ENCODE assay signal across 8 cellular contexts in genomic region chr7:157337316-157338149, GRCh38. TPM values are rescaled to one million over a fixed set of nuclear protein-coding genes. Genes with fewer than 3 reads are reported as not detected.
DNase-seq lines count a peak whose midpoint lies in the region; ATAC-seq and TF ChIP-seq lines count a peak whose summit lies in the region.

No MANE protein-coding gene starts in this region.

- no peaks in the 10 kb centered on the region for H3K36me3 Mint-ChIP-seq in chondrocyte (ENCODE audit: low read depth)

- TF ChIP-seq CTCF in chondrocyte (IDR thresholded peaks at IDR 0.05), result no peak
- TF ChIP-seq CTCF in liver (IDR thresholded peaks at IDR 0.05; ENCODE audit: low read depth, low read length, missing input control), result no peak

- H3K27ac ChIP-seq in liver (ENCODE audit: low read depth in 1 of 2, low read length in 2 of 2), result peak overlapping the region; percentile 89 to 90

- peak overlapping the region; percentile 90 for H3K4me3 ChIP-seq in Jurkat, Clone E6-1 (ENCODE audit: low read length)
- peak overlapping the region; percentile 69 to 96 (median 95) for H3K4me3 ChIP-seq in liver (ENCODE audit: low read depth in 1 of 3, low read length in 3 of 3)

- H3K27ac Mint-ChIP-seq in chondrocyte (ENCODE audit: unreplicated experiment), result peak overlapping the region; percentile 95

- H3K9ac ChIP-seq in liver (ENCODE audit: low read depth in 1 of 2, low read length in 2 of 2), result peak overlapping the region; percentile 86 to 98

- H3K27me3 ChIP-seq in liver (ENCODE audit: control insufficient read depth in 4 of 4, insufficient read depth in 4 of 4, low read length in 3 of 4), result no peaks in the 10 kb centered on the region

- DNase-seq in Daoy (ENCODE audit: low read depth) (peak; percentile 71), chondrocyte (ENCODE audit: low spot score) (no peak), NCI-H2107 (lab: John Stamatoyannopoulos, UW) (no peak)
- peak; percentile 42 for DNase-seq in Jurkat, Clone E6-1 (ENCODE audit: low read depth, low spot score)
- DNase-seq in activated CD4-positive, alpha-beta T cell treated with anti-CD3 and anti-CD28 coated beads for 24 hours (ENCODE audit: low read depth in 2 of 2), result peak; percentile 54 to 60
- peak in 2 of 3 donors; percentile 11 to 52 for DNase-seq in stimulated activated CD4-positive, alpha-beta T cell treated with anti-CD3 and anti-CD28 coated beads, TNF-alpha, amount 100 ng/mL, for 1 hour (ENCODE audit: low read depth in 3 of 3, low spot score in 1 of 3)

- H3K9me3 ChIP-seq in liver (ENCODE audit: control insufficient read depth in 4 of 4, low read length in 3 of 4), result no peaks in the 10 kb centered on the region

- peaks cover 7 to 32% (median 16%) of the 10 kb centered on the region in 4 donors for H3K4me1 ChIP-seq in liver (ENCODE audit: control insufficient read depth in 4 of 4, insufficient read depth in 4 of 4, low read length in 3 of 4)

- peak; percentile 42 for ATAC-seq in GM21576 (IDR thresholded peaks at IDR 0.05; ENCODE audit: unreplicated experiment)

- no peaks in the 10 kb centered on the region for H3K36me3 ChIP-seq in liver (ENCODE audit: control insufficient read depth in 4 of 4, insufficient read depth in 3 of 4, low read depth in 1 of 4, low read length in 3 of 4)

- TF ChIP-seq RAD21 in liver (IDR thresholded peaks at IDR 0.05), result no peak

- H3K4me3 Mint-ChIP-seq in chondrocyte (ENCODE audit: unreplicated experiment), result peak overlapping the region; percentile 83

- H3K9me3 Mint-ChIP-seq in chondrocyte (ENCODE audit: low read depth), result no peaks in the 10 kb centered on the region

- no peaks in the 10 kb centered on the region for H3K27me3 Mint-ChIP-seq in chondrocyte (ENCODE audit: low read depth)

- WGBS in liver, result under 1% methylated on average over 59 of the region's 59 CpGs

- H3K4me1 Mint-ChIP-seq in chondrocyte (ENCODE audit: low read depth), result peaks cover 52% of the 10 kb centered on the region

TF ChIP-seq in liver, 16 proteins besides CTCF, POLR2A, EP300 and RAD21:
- TF ChIP-seq HNF4A (conservative IDR thresholded peaks at IDR 0.05), result no peak
- peak in 1 of 2 donors; percentile 5 for TF ChIP-seq RXRA (IDR thresholded peaks at IDR 0.05)
- TF ChIP-seq FOXA2 (IDR thresholded peaks at IDR 0.05), result no peak
- no peak for TF ChIP-seq MAX (IDR thresholded peaks at IDR 0.05)

RNA-seq across cellular contexts. Expression of gene DNAJB6, which starts 0.7 kb away (rescaled TPM):
- total RNA-seq in Daoy (2014; rRNA removed; shearing (Covaris generic)), result 235 and 239 TPM in 2 replicates
- 109 TPM for polyA plus RNA-seq in Jurkat, Clone E6-1 (2012; ENCODE audit: insufficient read depth, insufficient read length)
- total RNA-seq in chondrocyte (98.2 to 112 TPM (median 108 TPM) in 3 replicates), liver (10 to 100 TPM; 44.0 to 46.6 TPM)
- polyA plus RNA-seq in liver, result 10 to 100 TPM; 26.5 to 40.8 TPM

Comparison
In these comparisons a context has a peak if more than half of its experiments do, and no peak if none do; other contexts are left out.
1. DNase-seq: peak in Daoy (single experiment), Jurkat, Clone E6-1 (single experiment), activated CD4-positive, alpha-beta T cell treated with anti-CD3 and anti-CD28 coated beads for 24 hours (2 of 2) and stimulated activated CD4-positive, alpha-beta T cell treated with anti-CD3 and anti-CD28 coated beads, TNF-alpha, amount 100 ng/mL, for 1 hour (2 of 3); none in chondrocyte (single experiment) and NCI-H2107 (single experiment).